In the genomic region with DNA sequence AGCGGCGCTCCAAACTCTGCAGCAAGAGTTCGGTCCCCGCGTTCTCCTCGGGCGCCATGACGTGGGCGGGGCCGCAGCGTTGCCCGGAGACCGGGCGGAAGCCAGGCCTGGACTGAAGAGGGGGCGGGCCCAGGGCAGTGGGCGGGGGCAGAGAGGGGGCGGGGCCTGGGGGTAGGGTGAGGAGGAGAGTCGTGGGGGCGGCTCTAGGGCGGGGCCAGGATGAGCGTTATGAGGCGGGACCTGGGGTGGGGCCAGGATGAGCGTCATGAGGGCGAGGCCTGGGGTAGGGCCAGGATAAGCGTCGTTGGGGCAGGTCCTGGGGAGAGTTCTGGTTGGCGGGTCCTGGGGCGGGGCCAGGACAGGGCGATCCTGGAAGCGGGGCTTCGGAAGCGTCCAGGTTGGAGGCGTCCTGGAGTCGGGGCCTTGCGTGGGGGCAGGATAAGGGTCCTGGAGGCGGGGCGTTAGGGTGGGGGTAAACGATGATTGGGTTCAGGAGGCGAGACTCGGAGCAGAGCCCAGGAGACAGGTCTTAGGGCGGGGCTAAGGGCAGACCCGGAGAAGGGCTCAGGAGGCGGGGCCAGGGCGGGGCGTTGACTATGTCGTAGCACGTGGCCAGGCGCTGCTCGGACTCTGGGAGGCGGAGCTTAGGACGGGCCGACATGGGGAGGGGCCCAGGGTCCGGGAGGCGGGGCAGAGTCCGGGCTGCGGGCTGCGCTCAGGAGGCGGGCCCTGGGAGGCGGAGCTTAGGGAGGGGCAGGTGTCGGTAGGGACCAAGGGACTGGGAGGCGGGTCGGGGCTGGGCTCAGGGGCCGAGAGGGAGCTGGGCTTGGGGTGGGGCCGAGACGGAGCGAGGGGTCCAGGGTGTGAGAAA, we compare ENCODE assay signal across 8 cellular contexts.
DNase-seq lines count a peak whose midpoint lies in the region; ATAC-seq and TF ChIP-seq lines count a peak whose summit lies in the region.
"Not testable (repeated sequence)": the region's sequence is repeated elsewhere in the genome, so short reads cannot be mapped to it uniquely, and the experiment has no call there.

No MANE protein-coding gene starts in this region.

- not testable (repeated sequence) for TF ChIP-seq POLR2A in spleen (IDR thresholded peaks at IDR 0.05)

- peak overlapping the region; percentile 65 for H3K4me3 ChIP-seq in AG04449 (ENCODE audit: low read depth, low read length)
- peak overlapping the region; percentile 55 to 90 (median 68) for H3K4me3 ChIP-seq in spleen

- H3K4me1 ChIP-seq in spleen, result peaks cover 0 to 15% (median 11%) of the 10 kb centered on the region in 6 donors

- not testable (repeated sequence) for H3K9me3 ChIP-seq in spleen

- H3K27ac ChIP-seq in spleen, result peak overlapping the region; percentile 29 to 94 (median 87)

- CTCF ChIA-PET in AG04449 (lab: Yijun Ruan, JAX), result interaction anchor here (1.3 kb wide), 1 partner anchor 177 kb away, joined by 3 read pairs; no protein-coding TSS in a partner anchor

- POLR2A ChIA-PET in AG04449 (lab: Yijun Ruan, JAX), result not testable (repeated sequence)

- intact Hi-C loops in spleen (cut with DNase I; ENCODE audit: low total_unique reads), result not testable (repeated sequence)

- peak; percentile 77 for DNase-seq in AG04449 (ENCODE audit: low read depth, low spot score)
- peak; percentile 93 for DNase-seq in NCI-H510A (lab: John Stamatoyannopoulos, UW)
- peak; percentile 98 for DNase-seq in activated CD4-positive, alpha-beta T cell treated with anti-CD3 and anti-CD28 coated beads for 1 hour
- DNase-seq in cerebellar nuclear complex (lab: John Stamatoyannopoulos, UW), result peak; percentile 85 to 88
- DNase-seq in islet precursor cell, result peak; percentile 99
- peak; percentile 100 for DNase-seq in spleen

- 1% methylated on average over 55 to 66 of the region's 66 CpGs for WGBS in spleen, 5 donors

- not testable (repeated sequence) for H3K27me3 ChIP-seq in spleen (replicated peaks in 1 of 7)

- TF ChIP-seq CTCF in AG04449 (IDR thresholded peaks at IDR 0.05; ENCODE audit: insufficient read depth, low read length, missing control alignments); spleen (IDR thresholded peaks at IDR 0.05 in 8 of 11, conservative IDR thresholded peaks at IDR 0.05 in 3 of 11): not testable (repeated sequence)

- not testable (repeated sequence) for H3K36me3 ChIP-seq in spleen

- peak; percentile 89 for ATAC-seq in GM19023 (IDR thresholded peaks at IDR 0.05; ENCODE audit: unreplicated experiment)
- peak; percentile 81 for ATAC-seq in HG03439 (IDR thresholded peaks at IDR 0.05; ENCODE audit: unreplicated experiment)

Comparison
In these comparisons a context has a peak if more than half of its experiments do, and no peak if none do; other contexts are left out.
1. Peak in every context shown above with its lines: DNase-seq, ATAC-seq, H3K4me3 ChIP-seq and H3K27ac ChIP-seq.